ENCODE assay signal across 8 cellular contexts in genomic region chr2:219205981-219206441, GRCh38. TPM values are rescaled to one million over a fixed set of nuclear protein-coding genes. Genes with fewer than 3 reads are reported as not detected.
DNase-seq lines count a peak whose midpoint lies in the region; ATAC-seq and TF ChIP-seq lines count a peak whose summit lies in the region.

No MANE protein-coding gene starts in this region.

- ATAC-seq in HG02623 (IDR thresholded peaks at IDR 0.05; ENCODE audit: unreplicated experiment) (peak; percentile 19), GM18870 (IDR thresholded peaks at IDR 0.05; ENCODE audit: unreplicated experiment) (no peak)
- ATAC-seq in activated naive CD4-positive, alpha-beta T cell treated with anti-CD3 and anti-CD28 coated beads, Interleukin-2, amount 50 U/mL, for 72 hours, result peak; percentile 36 to 46

- peak overlapping the region; percentile 89 to 97 for H3K27ac Mint-ChIP-seq in activated naive CD4-positive, alpha-beta T cell treated with anti-CD3 and anti-CD28 coated beads, Interleukin-2, amount 50 U/mL, for 72 hours

- H3K9me3 ChIP-seq in thymus (ENCODE audit: control insufficient read depth), result no peaks in the 10 kb centered on the region

- peaks cover 0 to 4% of the 10 kb centered on the region in 2 donors for H3K9me3 Mint-ChIP-seq in activated naive CD4-positive, alpha-beta T cell treated with anti-CD3 and anti-CD28 coated beads, Interleukin-2, amount 50 U/mL, for 72 hours

- peaks cover 0 to 10% of the 10 kb centered on the region in 2 donors for H3K36me3 Mint-ChIP-seq in activated naive CD4-positive, alpha-beta T cell treated with anti-CD3 and anti-CD28 coated beads, Interleukin-2, amount 50 U/mL, for 72 hours

- H3K4me3 ChIP-seq in GM12864 (ENCODE audit: low read depth, low read length), result peak overlapping the region; percentile 64
- peak overlapping the region; percentile 81 for H3K4me3 ChIP-seq in kidney epithelial cell (ENCODE audit: low read depth, low read length)
- peak overlapping the region; percentile 72 for H3K4me3 ChIP-seq in thymus (ENCODE audit: low read length)

- H3K27me3 ChIP-seq in kidney epithelial cell (ENCODE audit: control insufficient read depth, insufficient read depth, low read length) (no peaks in the 10 kb centered on the region), thymus (ENCODE audit: control insufficient read depth, insufficient read depth) (no peaks in the 10 kb centered on the region)

- WGBS in thymus, result 19% methylated on average over 10 of the region's 10 CpGs

- H3K36me3 ChIP-seq in kidney epithelial cell (ENCODE audit: control insufficient read depth, insufficient read depth, low read length) (peaks cover 3% of the 10 kb centered on the region), thymus (ENCODE audit: control insufficient read depth, insufficient read depth) (peaks cover 28% of the 10 kb centered on the region)

- peak overlapping the region; percentile 92 for H3K27ac ChIP-seq in thymus (ENCODE audit: low read depth)

- no peak for TF ChIP-seq CTCF in GM12864 (IDR thresholded peaks at IDR 0.05; ENCODE audit: low read depth, low read length, missing control alignments)
- TF ChIP-seq CTCF in kidney epithelial cell (IDR thresholded peaks at IDR 0.05; ENCODE audit: insufficient read depth, low read length, poor library complexity, severe bottlenecking), result no peak

- peaks cover 6% of the 10 kb centered on the region for H3K4me1 ChIP-seq in thymus (ENCODE audit: control insufficient read depth, insufficient read depth, low read length)

- no peak for DNase-seq in GM12864 (ENCODE audit: low read depth)
- DNase-seq in activated naive CD4-positive, alpha-beta T cell treated with anti-CD3 and anti-CD28 coated beads, Interleukin-2, amount 50 U/mL, for 72 hours (ENCODE audit: low spot score in 2 of 2), result no peak
- DNase-seq in kidney epithelial cell (ENCODE audit: low read depth), result no peak
- DNase-seq in NCI-H187 (lab: John Stamatoyannopoulos, UW), result no peak
- DNase-seq in stimulated activated CD4-positive, alpha-beta T cell treated with anti-CD3 and anti-CD28 coated beads, Interleukin-15, amount 100 ng/mL, for 24 hours, result no peak

RNA-seq across cellular contexts. Expression of gene ZFAND2B, which starts 0.6 kb away (rescaled TPM):
- total RNA-seq in activated naive CD4-positive, alpha-beta T cell treated with anti-CD3 and anti-CD28 coated beads, Interleukin-2, amount 50 U/mL, for 72 hours, result 10 to 100 TPM; 25.6 to 66.5 TPM
- 44.3 and 48.2 TPM in 2 replicates for total RNA-seq in kidney epithelial cell
- 59.0 TPM for polyA plus RNA-seq in thymus

RNA-seq across cellular contexts. Expression of gene ABCB6, which starts 12.7 kb away (rescaled TPM):
- total RNA-seq in activated naive CD4-positive, alpha-beta T cell treated with anti-CD3 and anti-CD28 coated beads, Interleukin-2, amount 50 U/mL, for 72 hours, result 10 to 100 TPM; 27.8 to 46.2 TPM
- 5.8 and 7.3 TPM in 2 replicates for total RNA-seq in kidney epithelial cell
- polyA plus RNA-seq in thymus, result 29.3 TPM

RNA-seq across cellular contexts. Expression of gene ATG9A, which starts 23.4 kb away (rescaled TPM):
- 10 to 100 TPM; 49.1 to 80.6 TPM for total RNA-seq in activated naive CD4-positive, alpha-beta T cell treated with anti-CD3 and anti-CD28 coated beads, Interleukin-2, amount 50 U/mL, for 72 hours
- 46.1 and 58.0 TPM in 2 replicates for total RNA-seq in kidney epithelial cell
- 27.4 TPM for polyA plus RNA-seq in thymus

RNA-seq across cellular contexts. Expression of gene ANKZF1, which starts 23.6 kb away (rescaled TPM):
- total RNA-seq in activated naive CD4-positive, alpha-beta T cell treated with anti-CD3 and anti-CD28 coated beads, Interleukin-2, amount 50 U/mL, for 72 hours, result 100 to 1,000 TPM; 168 to 178 TPM
- 43.5 and 52.3 TPM in 2 replicates for total RNA-seq in kidney epithelial cell
- polyA plus RNA-seq in thymus, result 91.6 TPM

RNA-seq across cellular contexts. Expression of gene RETREG2, which starts 27.9 kb away (rescaled TPM):
- total RNA-seq in activated naive CD4-positive, alpha-beta T cell treated with anti-CD3 and anti-CD28 coated beads, Interleukin-2, amount 50 U/mL, for 72 hours, result 100 to 1,000 TPM in 1 of 2 donors, 10 to 100 TPM in 1; 93.0 to 120 TPM
- total RNA-seq in kidney epithelial cell, result 95.2 and 111 TPM in 2 replicates
- 56.0 TPM for polyA plus RNA-seq in thymus
